ENCODE assay signal across 8 cellular contexts in genomic region chr3:142279965-142280590, GRCh38. TPM values are rescaled to one million over a fixed set of nuclear protein-coding genes. Genes with fewer than 3 reads are reported as not detected.
DNase-seq lines count a peak whose midpoint lies in the region; ATAC-seq and TF ChIP-seq lines count a peak whose summit lies in the region.

No MANE protein-coding gene starts in this region.

- H3K4me2 ChIP-seq in GM23338 (no peak overlapping the region), Loucy (ENCODE audit: low read depth, low read length, poor library complexity, severe bottlenecking) (no peak overlapping the region)

- H3K79me2 ChIP-seq in GM23338 (replicated peaks; ENCODE audit: insufficient read depth), result no peaks in the 10 kb centered on the region
- no peaks in the 10 kb centered on the region for H3K79me2 ChIP-seq in Loucy (ENCODE audit: insufficient read depth, low read length)

- H4K20me1 ChIP-seq in GM23338 (replicated peaks; ENCODE audit: insufficient read depth), result no peaks in the 10 kb centered on the region
- H4K20me1 ChIP-seq in Loucy (ENCODE audit: insufficient read depth, low read length, poor library complexity, severe bottlenecking), result no peaks in the 10 kb centered on the region

- ATAC-seq in GM23338, result peak; percentile 99
- peak; percentile 94 for ATAC-seq in Right ventricle myocardium superior (ENCODE audit: poor library complexity)

- H3K36me3 ChIP-seq in GM23338 (ENCODE audit: insufficient read depth) (no peaks in the 10 kb centered on the region), Loucy (ENCODE audit: insufficient read depth, low read length) (no peaks in the 10 kb centered on the region), prostate gland (no peaks in the 10 kb centered on the region)

- no peaks in the 10 kb centered on the region for H3F3A ChIP-seq in GM23338 (replicated peaks; ENCODE audit: low read depth)
- H3F3A ChIP-seq in Loucy (ENCODE audit: low read depth), result no peaks in the 10 kb centered on the region

- H3K4me3 Mint-ChIP-seq in GM23338, result no peak overlapping the region
- H3K4me3 Mint-ChIP-seq in activated naive CD4-positive, alpha-beta T cell treated with anti-CD3 and anti-CD28 coated beads for 36 hours, result no peak overlapping the region

- H3K9me2 ChIP-seq in GM23338 (ENCODE audit: insufficient read depth) (0 out of 2 replicates have a peak, but pooled peaks cover 2% of the 10 kb centered on the region), Loucy (replicated peaks; ENCODE audit: low read depth, low read length) (no peaks in the 10 kb centered on the region)

- peaks cover 21% of the 10 kb centered on the region; the same call in 2 of the 3 replicates for H3K36me3 Mint-ChIP-seq in GM23338 (ENCODE audit: low read depth)
- H3K36me3 Mint-ChIP-seq in activated naive CD4-positive, alpha-beta T cell treated with anti-CD3 and anti-CD28 coated beads for 36 hours (ENCODE audit: low read depth), result no peaks in the 10 kb centered on the region

- H3K9ac ChIP-seq in Loucy (ENCODE audit: low read depth, low read length, poor library complexity, severe bottlenecking), result no peak overlapping the region

- no peak for TF ChIP-seq POLR2A in prostate gland (IDR thresholded peaks at IDR 0.05)

- CTCF ChIA-PET in activated naive CD4-positive, alpha-beta T cell treated with anti-CD3 and anti-CD28 coated beads for 36 hours (lab: Charles Lee), result interaction anchor here (0.6 to 4.9 kb wide), 22 partner anchors 10 to 320 kb away, joined by 3 to 53 read pairs (median 4); no protein-coding TSS in a partner anchor

- H3K4me1 ChIP-seq in GM23338 (ENCODE audit: insufficient read depth), result no peaks in the 10 kb centered on the region
- H3K4me1 ChIP-seq in Loucy (ENCODE audit: insufficient read depth, low read length, poor library complexity, severe bottlenecking), result no peaks in the 10 kb centered on the region
- no peaks in the 10 kb centered on the region for H3K4me1 ChIP-seq in prostate gland (replicated peaks)

- H3K9me3 ChIP-seq in Loucy (ENCODE audit: insufficient read depth, low read depth, low read length), result no peaks in the 10 kb centered on the region
- no peaks in the 10 kb centered on the region for H3K9me3 ChIP-seq in prostate gland

- peaks cover 23% of the 10 kb centered on the region for H3K9me3 Mint-ChIP-seq in GM23338
- H3K9me3 Mint-ChIP-seq in activated naive CD4-positive, alpha-beta T cell treated with anti-CD3 and anti-CD28 coated beads for 36 hours, result peaks cover 2% of the 10 kb centered on the region

- no peak overlapping the region for H3K27ac Mint-ChIP-seq in GM23338
- H3K27ac Mint-ChIP-seq in activated naive CD4-positive, alpha-beta T cell treated with anti-CD3 and anti-CD28 coated beads for 36 hours, result no peak overlapping the region

- no peak overlapping the region for H3K27ac ChIP-seq in GM23338 (ENCODE audit: low read depth)
- H3K27ac ChIP-seq in prostate gland, result no peak overlapping the region

- H3K4me3 ChIP-seq in GM23338 (no peak overlapping the region), Loucy (ENCODE audit: low read length, poor library complexity, severe bottlenecking) (no peak overlapping the region), prostate gland (no peak overlapping the region)

- TF ChIP-seq CTCF in GM23338 (conservative IDR thresholded peaks at IDR 0.05; ENCODE audit: low read depth in 2 of 2) (peak; percentile 72 to 94), Loucy (conservative IDR thresholded peaks at IDR 0.05; ENCODE audit: low read length) (peak; percentile 81), prostate gland (IDR thresholded peaks at IDR 0.05) (peak in 3 of 4 experiments; percentile 60 to 75 (median 72))

- H2AFZ ChIP-seq in GM23338, result peak overlapping the region; percentile 60; the same call in 1 of the 2 replicates
- peak overlapping the region; percentile 65; the same call in 1 of the 2 replicates for H2AFZ ChIP-seq in Loucy (ENCODE audit: low read length)

- intact Hi-C loops in activated naive CD4-positive, alpha-beta T cell treated with anti-CD3 and anti-CD28 coated beads for 36 hours (cut with micrococcal nuclease), result loop anchor here (1.0 kb wide), 5 partner anchors 154 to 820 kb away; partner anchors contain the start of gene RNF7
- intact Hi-C loops in Right ventricle myocardium superior (cut with DNase I) (loop anchor here (2.0 to 5.0 kb wide), 2 partner anchors 153 to 318 kb away; no protein-coding TSS in a partner anchor), prostate gland (cut with DNase I) (loop anchor here (2.0 to 5.0 kb wide), 3 partner anchors 99 to 318 kb away; no protein-coding TSS in a partner anchor)

- DNase-seq in GDM1 (lab: John Stamatoyannopoulos, UW) (peak; percentile 58), GM23338 (ENCODE audit: low spot score) (peak; percentile 86), OCI-M1 (lab: John Stamatoyannopoulos, UW) (peak; percentile 88), Right ventricle myocardium superior (no peak), prostate gland (ENCODE audit: low spot score) (peak; percentile 54), occipital lobe (lab: John Stamatoyannopoulos, UW) (no peak)
- DNase-seq in activated naive CD4-positive, alpha-beta T cell treated with anti-CD3 and anti-CD28 coated beads for 36 hours, result peak; percentile 54

- WGBS in prostate gland, result 20% methylated on average over 5 of the region's 5 CpGs

- H3K27me3 Mint-ChIP-seq in GM23338 (ENCODE audit: insufficient read depth, low read depth, poor library complexity), result peaks cover 7% of the 10 kb centered on the region
- H3K27me3 Mint-ChIP-seq in activated naive CD4-positive, alpha-beta T cell treated with anti-CD3 and anti-CD28 coated beads for 36 hours (ENCODE audit: low read depth), result no peaks in the 10 kb centered on the region

- H3K27me3 ChIP-seq in GM23338 (ENCODE audit: insufficient read depth) (peaks cover 4% of the 10 kb centered on the region; the same call in 1 of the 2 replicates), Loucy (ENCODE audit: insufficient read depth, low read length, poor library complexity, severe bottlenecking) (no peaks in the 10 kb centered on the region), prostate gland (replicated peaks; ENCODE audit: insufficient read depth) (no peaks in the 10 kb centered on the region)

- H3K4me1 Mint-ChIP-seq in GM23338, result no peaks in the 10 kb centered on the region
- H3K4me1 Mint-ChIP-seq in activated naive CD4-positive, alpha-beta T cell treated with anti-CD3 and anti-CD28 coated beads for 36 hours (ENCODE audit: low read depth), result peaks cover 2% of the 10 kb centered on the region

RNA-seq across cellular contexts. Expression of gene GK5, which starts 54.7 kb away (rescaled TPM):
- 10.5 and 19.5 TPM in 2 replicates for total RNA-seq in GM23338 (2014; rRNA removed; shearing (Covaris generic))
- 3.9 and 5.3 TPM in 2 replicates for polyA plus RNA-seq in GM23338 (2016; fragmentation: Nextera tagmentation; extraction: Ambion mirVana)
- total RNA-seq in activated naive CD4-positive, alpha-beta T cell treated with anti-CD3 and anti-CD28 coated beads for 36 hours, result 10 to 100 TPM in 1 of 2 experiments, 1 to 10 TPM in 1; 9.5 to 10.0 TPM
- total RNA-seq in Right ventricle myocardium superior, result 9.7 TPM
- 10 to 100 TPM; 34.4 to 54.9 TPM for total RNA-seq in prostate gland
- total RNA-seq in occipital lobe, result 20.6 TPM

Comparison
In these comparisons a context has a peak if more than half of its experiments do, and no peak if none do; other contexts are left out.
1. DNase-seq: peak in GDM1 (single experiment), GM23338 (single experiment), OCI-M1 (single experiment), activated naive CD4-positive, alpha-beta T cell treated with anti-CD3 and anti-CD28 coated beads for 36 hours (single experiment) and prostate gland (single experiment); none in Right ventricle myocardium superior (single experiment) and occipital lobe (single experiment).
2. Peak in every context shown above with its lines, with median percentiles within 50 percentile points of each other: CTCF ChIP-seq.